ENCODE assay signal across 1 cellular context in genomic region chr20:31698243-31698802, GRCh38.
TF ChIP-seq lines count a peak whose summit lies in the region.

No MANE protein-coding gene starts in this region.

TF ChIP-seq in GM23338, 12 proteins besides CTCF, POLR2A, EP300 and RAD21 (continued from another document):
- TF ChIP-seq, protein P1, sequence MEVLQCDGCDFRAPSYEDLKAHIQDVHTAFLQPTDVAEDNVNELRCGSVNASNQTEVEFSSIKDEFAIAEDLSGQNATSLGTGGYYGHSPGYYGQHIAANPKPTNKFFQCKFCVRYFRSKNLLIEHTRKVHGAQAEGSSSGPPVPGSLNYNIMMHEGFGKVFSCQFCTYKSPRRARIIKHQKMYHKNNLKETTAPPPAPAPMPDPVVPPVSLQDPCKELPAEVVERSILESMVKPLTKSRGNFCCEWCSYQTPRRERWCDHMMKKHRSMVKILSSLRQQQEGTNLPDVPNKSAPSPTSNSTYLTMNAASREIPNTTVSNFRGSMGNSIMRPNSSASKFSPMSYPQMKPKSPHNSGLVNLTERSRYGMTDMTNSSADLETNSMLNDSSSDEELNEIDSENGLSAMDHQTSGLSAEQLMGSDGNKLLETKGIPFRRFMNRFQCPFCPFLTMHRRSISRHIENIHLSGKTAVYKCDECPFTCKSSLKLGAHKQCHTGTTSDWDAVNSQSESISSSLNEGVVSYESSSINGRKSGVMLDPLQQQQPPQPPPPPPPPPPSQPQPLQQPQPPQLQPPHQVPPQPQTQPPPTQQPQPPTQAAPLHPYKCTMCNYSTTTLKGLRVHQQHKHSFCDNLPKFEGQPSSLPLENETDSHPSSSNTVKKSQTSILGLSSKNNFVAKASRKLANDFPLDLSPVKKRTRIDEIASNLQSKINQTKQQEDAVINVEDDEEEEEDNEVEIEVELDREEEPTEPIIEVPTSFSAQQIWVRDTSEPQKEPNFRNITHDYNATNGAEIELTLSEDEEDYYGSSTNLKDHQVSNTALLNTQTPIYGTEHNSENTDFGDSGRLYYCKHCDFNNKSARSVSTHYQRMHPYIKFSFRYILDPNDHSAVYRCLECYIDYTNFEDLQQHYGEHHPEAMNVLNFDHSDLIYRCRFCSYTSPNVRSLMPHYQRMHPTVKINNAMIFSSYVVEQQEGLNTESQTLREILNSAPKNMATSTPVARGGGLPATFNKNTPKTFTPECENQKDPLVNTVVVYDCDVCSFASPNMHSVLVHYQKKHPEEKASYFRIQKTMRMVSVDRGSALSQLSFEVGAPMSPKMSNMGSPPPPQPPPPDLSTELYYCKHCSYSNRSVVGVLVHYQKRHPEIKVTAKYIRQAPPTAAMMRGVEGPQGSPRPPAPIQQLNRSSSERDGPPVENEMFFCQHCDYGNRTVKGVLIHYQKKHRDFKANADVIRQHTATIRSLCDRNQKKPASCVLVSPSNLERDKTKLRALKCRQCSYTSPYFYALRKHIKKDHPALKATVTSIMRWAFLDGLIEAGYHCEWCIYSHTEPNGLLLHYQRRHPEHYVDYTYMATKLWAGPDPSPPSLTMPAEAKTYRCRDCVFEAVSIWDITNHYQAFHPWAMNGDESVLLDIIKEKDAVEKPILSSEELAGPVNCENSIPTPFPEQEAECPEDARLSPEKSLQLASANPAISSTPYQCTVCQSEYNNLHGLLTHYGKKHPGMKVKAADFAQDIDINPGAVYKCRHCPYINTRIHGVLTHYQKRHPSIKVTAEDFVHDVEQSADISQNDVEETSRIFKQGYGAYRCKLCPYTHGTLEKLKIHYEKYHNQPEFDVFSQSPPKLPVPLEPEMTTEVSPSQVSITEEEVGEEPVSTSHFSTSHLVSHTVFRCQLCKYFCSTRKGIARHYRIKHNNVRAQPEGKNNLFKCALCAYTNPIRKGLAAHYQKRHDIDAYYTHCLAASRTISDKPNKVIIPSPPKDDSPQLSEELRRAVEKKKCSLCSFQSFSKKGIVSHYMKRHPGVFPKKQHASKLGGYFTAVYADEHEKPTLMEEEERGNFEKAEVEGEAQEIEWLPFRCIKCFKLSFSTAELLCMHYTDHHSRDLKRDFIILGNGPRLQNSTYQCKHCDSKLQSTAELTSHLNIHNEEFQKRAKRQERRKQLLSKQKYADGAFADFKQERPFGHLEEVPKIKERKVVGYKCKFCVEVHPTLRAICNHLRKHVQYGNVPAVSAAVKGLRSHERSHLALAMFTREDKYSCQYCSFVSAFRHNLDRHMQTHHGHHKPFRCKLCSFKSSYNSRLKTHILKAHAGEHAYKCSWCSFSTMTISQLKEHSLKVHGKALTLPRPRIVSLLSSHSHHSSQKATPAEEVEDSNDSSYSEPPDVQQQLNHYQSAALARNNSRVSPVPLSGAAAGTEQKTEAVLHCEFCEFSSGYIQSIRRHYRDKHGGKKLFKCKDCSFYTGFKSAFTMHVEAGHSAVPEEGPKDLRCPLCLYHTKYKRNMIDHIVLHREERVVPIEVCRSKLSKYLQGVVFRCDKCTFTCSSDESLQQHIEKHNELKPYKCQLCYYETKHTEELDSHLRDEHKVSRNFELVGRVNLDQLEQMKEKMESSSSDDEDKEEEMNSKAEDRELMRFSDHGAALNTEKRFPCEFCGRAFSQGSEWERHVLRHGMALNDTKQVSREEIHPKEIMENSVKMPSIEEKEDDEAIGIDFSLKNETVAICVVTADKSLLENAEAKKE (CRISPR knock-in tag; IDR thresholded peaks at IDR 0.05): no peak
- TF ChIP-seq JUNB (IDR thresholded peaks at IDR 0.05; ENCODE audit: unreplicated experiment): no peak
- no peak for TF ChIP-seq STAT1 (IDR thresholded peaks at IDR 0.05; ENCODE audit: unreplicated experiment)
